8 cellular contexts compared by ENCODE assay signal in genomic region chr11:64868904-64869570, GRCh38. TPM values are rescaled to one million over a fixed set of nuclear protein-coding genes. Genes with fewer than 3 reads are reported as not detected.
DNase-seq lines count a peak whose midpoint lies in the region; ATAC-seq lines count a peak whose summit lies in the region.

No MANE protein-coding gene starts in this region.

- H3K9me3 Mint-ChIP-seq in activated naive CD8-positive, alpha-beta T cell (ENCODE audit: low read depth), result no peaks in the 10 kb centered on the region
- no peaks in the 10 kb centered on the region for H3K9me3 Mint-ChIP-seq in immature natural killer cell

- peaks cover 14% of the 10 kb centered on the region for H3K36me3 Mint-ChIP-seq in activated naive CD8-positive, alpha-beta T cell
- peaks cover 3 to 29% (median 17%) of the 10 kb centered on the region in 3 donors for H3K36me3 Mint-ChIP-seq in immature natural killer cell

- H3K4me1 Mint-ChIP-seq in activated naive CD8-positive, alpha-beta T cell (ENCODE audit: low read depth), result peaks cover 84% of the 10 kb centered on the region
- peaks cover 87 to 90% of the 10 kb centered on the region in 2 donors for H3K4me1 Mint-ChIP-seq in immature natural killer cell

- H3K27ac ChIP-seq in substantia nigra (ENCODE audit: low read depth, low read length, poor library complexity, severe bottlenecking), result peak overlapping the region; percentile 77

- no peaks in the 10 kb centered on the region for H3K27me3 Mint-ChIP-seq in activated naive CD8-positive, alpha-beta T cell
- H3K27me3 Mint-ChIP-seq in immature natural killer cell (ENCODE audit: low read depth in 3 of 3), result peaks cover 7 to 16% (median 16%) of the 10 kb centered on the region in 3 donors

- peak overlapping the region; percentile 78 for H3K4me3 Mint-ChIP-seq in activated naive CD8-positive, alpha-beta T cell
- H3K4me3 Mint-ChIP-seq in immature natural killer cell, result peak overlapping the region; percentile 74 to 90 (median 77)

- H3K27ac Mint-ChIP-seq in activated naive CD8-positive, alpha-beta T cell, result peak overlapping the region; percentile 92
- H3K27ac Mint-ChIP-seq in immature natural killer cell, result peak overlapping the region; percentile 80 to 95 (median 92)

- no peak for ATAC-seq in GM18502 (IDR thresholded peaks at IDR 0.05; ENCODE audit: poor library complexity, unreplicated experiment)
- no peak for ATAC-seq in GM21528 (IDR thresholded peaks at IDR 0.05; ENCODE audit: low FRiP score, unreplicated experiment)
- ATAC-seq in HG03378 (IDR thresholded peaks at IDR 0.05; ENCODE audit: unreplicated experiment), result no peak

- DNase-seq in stimulated activated CD4-positive, alpha-beta T cell treated with anti-CD3 and anti-CD28 coated beads, Interleukin-15, amount 100 ng/mL, for 24 hours, result peak; percentile 59
- no peak for DNase-seq in stimulated activated CD4-positive, alpha-beta T cell treated with anti-CD3 and anti-CD28 coated beads, Interleukin-4, amount 100 ng/mL, for 4 hours
- no peak for DNase-seq in immature natural killer cell
- DNase-seq in substantia nigra (lab: John Stamatoyannopoulos, UW), result peak in 4 of 49 donors; percentile 9 to 60 (median 32)

RNA-seq across cellular contexts. Expression of gene EHD1, which starts 9.4 kb away (rescaled TPM):
- 100 to 1,000 TPM; 136 to 247 (median 160) TPM for polyA plus RNA-seq in immature natural killer cell

RNA-seq across cellular contexts. Expression of gene CDC42BPG, which starts 24.6 kb away (rescaled TPM):
- polyA plus RNA-seq in immature natural killer cell, result under 1 TPM in 2 of 3 donors, not detected in 1; 0.13 to 0.22 TPM

RNA-seq across cellular contexts. Expression of gene ATG2A, which starts 48.0 kb away (rescaled TPM):
- 10 to 100 TPM in 1 of 3 donors, 1 to 10 TPM in 2; 3.7 to 10.0 (median 6.7) TPM for polyA plus RNA-seq in immature natural killer cell

RNA-seq across cellular contexts. Expression of gene PPP2R5B, which starts 55.5 kb away (rescaled TPM):
- polyA plus RNA-seq in immature natural killer cell, result 10 to 100 TPM in 2 of 3 donors, 1 to 10 TPM in 1; 7.8 to 14.6 (median 14.0) TPM

RNA-seq across cellular contexts. Expression of gene MEN1, which starts 58.7 kb away (rescaled TPM):
- 10 to 100 TPM; 15.3 to 36.1 (median 27.1) TPM for polyA plus RNA-seq in immature natural killer cell
